Comparison of ENCODE assay signal across 1 cellular context in the genomic region with DNA sequence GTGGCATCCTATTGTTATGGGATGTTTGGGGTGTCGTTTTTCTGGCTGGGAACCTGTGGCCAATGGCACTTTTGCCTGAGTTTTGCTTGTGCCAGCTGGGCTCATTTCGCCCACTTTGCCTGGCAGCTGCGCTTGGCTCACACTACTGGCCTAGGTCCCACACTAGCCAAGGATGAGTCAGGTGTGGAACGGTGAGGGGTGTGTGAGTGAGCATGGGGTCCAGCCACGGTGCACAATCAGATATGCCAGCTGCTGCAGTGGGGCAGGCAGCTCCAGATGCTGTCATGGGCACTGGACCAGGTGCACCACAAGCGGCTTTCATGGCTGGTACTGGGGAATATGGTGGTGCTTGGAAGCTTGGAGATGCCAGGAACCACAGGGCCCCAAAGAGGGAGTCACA.
TF ChIP-seq lines count a peak whose summit lies in the region.

No MANE protein-coding gene starts in this region.

TF ChIP-seq in IMR-90, 13 proteins besides CTCF, POLR2A, EP300 and RAD21 (continued from another document):
- TF ChIP-seq RFX5 (IDR thresholded peaks at IDR 0.05; ENCODE audit: low read depth, low read length): no peak
- TF ChIP-seq, protein P1, sequence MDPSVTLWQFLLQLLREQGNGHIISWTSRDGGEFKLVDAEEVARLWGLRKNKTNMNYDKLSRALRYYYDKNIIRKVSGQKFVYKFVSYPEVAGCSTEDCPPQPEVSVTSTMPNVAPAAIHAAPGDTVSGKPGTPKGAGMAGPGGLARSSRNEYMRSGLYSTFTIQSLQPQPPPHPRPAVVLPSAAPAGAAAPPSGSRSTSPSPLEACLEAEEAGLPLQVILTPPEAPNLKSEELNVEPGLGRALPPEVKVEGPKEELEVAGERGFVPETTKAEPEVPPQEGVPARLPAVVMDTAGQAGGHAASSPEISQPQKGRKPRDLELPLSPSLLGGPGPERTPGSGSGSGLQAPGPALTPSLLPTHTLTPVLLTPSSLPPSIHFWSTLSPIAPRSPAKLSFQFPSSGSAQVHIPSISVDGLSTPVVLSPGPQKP (IDR thresholded peaks at IDR 0.05; ENCODE audit: borderline replicate concordance, low read depth, low read length): no peak
- no peak for TF ChIP-seq BHLHE40 (IDR thresholded peaks at IDR 0.05; ENCODE audit: low read depth, low read length)
- TF ChIP-seq MXI1 (IDR thresholded peaks at IDR 0.05; ENCODE audit: borderline replicate concordance, low read depth, low read length): no peak
- no peak for TF ChIP-seq NFE2L2 (IDR thresholded peaks at IDR 0.05; ENCODE audit: low read depth, low read length)
- TF ChIP-seq MAFK (IDR thresholded peaks at IDR 0.05; ENCODE audit: low read depth, low read length): no peak
- no peak for TF ChIP-seq CEBPB (IDR thresholded peaks at IDR 0.05; ENCODE audit: low read depth, low read length)
